In genomic region chr7:104207731-104208420, GRCh38 we compare ENCODE assay signal across 8 cellular contexts. TPM values are rescaled to one million over a fixed set of nuclear protein-coding genes. Genes with fewer than 3 reads are reported as not detected.
DNase-seq lines count a peak whose midpoint lies in the region; ATAC-seq and TF ChIP-seq lines count a peak whose summit lies in the region.

Gene ORC5 (minus strand): TSS chr7:104208013. CDS start chr7:104207904, 109 bp downstream.

- peak within 1 kb of the TSS; percentile 98 for H3K4me3 ChIP-seq in fibroblast of the aortic adventitia (ENCODE audit: low read depth, low read length)

- ATAC-seq in GM21723 (IDR thresholded peaks at IDR 0.05; ENCODE audit: unreplicated experiment), result peak; percentile 99
- peak; percentile 99 for ATAC-seq in stimulated activated naive CD8-positive, alpha-beta T cell treated with anti-CD3 and anti-CD28 coated beads, Interleukin-15, amount 100 ng/mL, for 72 hours

- peaks cover 4% of the 10 kb centered on the region for H3K9me3 Mint-ChIP-seq in activated T-helper 2 cell treated with anti-CD3 and anti-CD28 coated beads, Interferon-gamma antibody, Interleukin-2, Interleukin-4, amounts not matched to agents 10 μg/mL and 5 μg/mL and 100 μg/mL, durations not matched to agents 14 hours and 24 hours and 36 hours
- H3K9me3 Mint-ChIP-seq in nephron progenitor cell, result peaks cover 44% of the 10 kb centered on the region
- H3K9me3 Mint-ChIP-seq in stimulated activated naive CD8-positive, alpha-beta T cell treated with anti-CD3 and anti-CD28 coated beads, Interleukin-15, amount 100 ng/mL, for 72 hours, result no peaks in the 10 kb centered on the region

- peak; percentile 77 for DNase-seq in DMS79 treated with DMSO at 0.1 percent for 48 hours (lab: John Stamatoyannopoulos, UW)
- peak; percentile 23 for DNase-seq in KG1 (lab: John Stamatoyannopoulos, UW)
- peak; percentile 88 for DNase-seq in RWPE1 (ENCODE audit: low spot score)
- peak; percentile 72 for DNase-seq in activated T-helper 2 cell treated with anti-CD3 and anti-CD28 coated beads, Interferon-gamma antibody, Interleukin-2, Interleukin-4, amounts not matched to agents 10 μg/mL and 5 μg/mL and 100 μg/mL, durations not matched to agents 14 hours and 24 hours and 36 hours (ENCODE audit: low spot score)
- peak; percentile 72 for DNase-seq in fibroblast of the aortic adventitia (ENCODE audit: low read depth)
- DNase-seq in nephron progenitor cell, result peak; percentile 73
- peak; percentile 78 to 82 for DNase-seq in stimulated activated naive CD8-positive, alpha-beta T cell treated with anti-CD3 and anti-CD28 coated beads, Interleukin-15, amount 100 ng/mL, for 72 hours

- intact Hi-C loops in activated T-helper 2 cell treated with anti-CD3 and anti-CD28 coated beads, Interferon-gamma antibody, Interleukin-2, Interleukin-4, amounts not matched to agents 10 μg/mL and 5 μg/mL and 100 μg/mL, durations not matched to agents 14 hours and 24 hours and 36 hours (cut with micrococcal nuclease), result loop anchor here (5.0 kb wide), 2 partner anchors 71 to 866 kb away; partner anchors contain the start of gene DNAJC2

- peak within 1 kb of the TSS; percentile 94 for H3K4me3 Mint-ChIP-seq in activated T-helper 2 cell treated with anti-CD3 and anti-CD28 coated beads, Interferon-gamma antibody, Interleukin-2, Interleukin-4, amounts not matched to agents 10 μg/mL and 5 μg/mL and 100 μg/mL, durations not matched to agents 14 hours and 24 hours and 36 hours (ENCODE audit: low read depth)
- H3K4me3 Mint-ChIP-seq in nephron progenitor cell, result peak within 1 kb of the TSS; percentile 96
- H3K4me3 Mint-ChIP-seq in stimulated activated naive CD8-positive, alpha-beta T cell treated with anti-CD3 and anti-CD28 coated beads, Interleukin-15, amount 100 ng/mL, for 72 hours, result peak within 1 kb of the TSS; percentile 96 to 98

- H3K27ac ChIP-seq in RWPE1, result peak within 1 kb of the TSS; percentile 63

- H3K36me3 Mint-ChIP-seq in activated T-helper 2 cell treated with anti-CD3 and anti-CD28 coated beads, Interferon-gamma antibody, Interleukin-2, Interleukin-4, amounts not matched to agents 10 μg/mL and 5 μg/mL and 100 μg/mL, durations not matched to agents 14 hours and 24 hours and 36 hours (ENCODE audit: low read depth), result peaks cover 18% of the 10 kb centered on the region
- H3K36me3 Mint-ChIP-seq in nephron progenitor cell (ENCODE audit: low read depth), result peaks cover 26% of the 10 kb centered on the region

- TF ChIP-seq CTCF in RWPE1 (conservative IDR thresholded peaks at IDR 0.05; ENCODE audit: low read depth), result no peak
- TF ChIP-seq CTCF in fibroblast of the aortic adventitia (IDR thresholded peaks at IDR 0.05; ENCODE audit: insufficient read depth, low read length), result no peak
- no peak for TF ChIP-seq CTCF in nephron progenitor cell (IDR thresholded peaks at IDR 0.05)

- H3K4me1 Mint-ChIP-seq in activated T-helper 2 cell treated with anti-CD3 and anti-CD28 coated beads, Interferon-gamma antibody, Interleukin-2, Interleukin-4, amounts not matched to agents 10 μg/mL and 5 μg/mL and 100 μg/mL, durations not matched to agents 14 hours and 24 hours and 36 hours (ENCODE audit: low read depth), result peaks cover 25% of the 10 kb centered on the region
- peaks cover 27% of the 10 kb centered on the region for H3K4me1 Mint-ChIP-seq in nephron progenitor cell
- peaks cover 21% of the 10 kb centered on the region for H3K4me1 Mint-ChIP-seq in stimulated activated naive CD8-positive, alpha-beta T cell treated with anti-CD3 and anti-CD28 coated beads, Interleukin-15, amount 100 ng/mL, for 72 hours

- H3K27me3 Mint-ChIP-seq in activated T-helper 2 cell treated with anti-CD3 and anti-CD28 coated beads, Interferon-gamma antibody, Interleukin-2, Interleukin-4, amounts not matched to agents 10 μg/mL and 5 μg/mL and 100 μg/mL, durations not matched to agents 14 hours and 24 hours and 36 hours (ENCODE audit: low read depth), result peaks cover 12% of the 10 kb centered on the region
- peaks cover 11% of the 10 kb centered on the region for H3K27me3 Mint-ChIP-seq in nephron progenitor cell (ENCODE audit: low read depth, poor library complexity)
- H3K27me3 Mint-ChIP-seq in stimulated activated naive CD8-positive, alpha-beta T cell treated with anti-CD3 and anti-CD28 coated beads, Interleukin-15, amount 100 ng/mL, for 72 hours, result peaks cover 11% of the 10 kb centered on the region

- CTCF ChIA-PET in RWPE1 (lab: Yijun Ruan, JAX), result interaction anchor here (0.5 to 0.6 kb wide), 2 partner anchors 20 to 189 kb away, joined by 3 to 5 read pairs; no protein-coding TSS in a partner anchor

- POLR2A ChIA-PET in RWPE1 (lab: Yijun Ruan, JAX; ENCODE audit: low non-redundant PET), result no interaction called here

- H3K27ac Mint-ChIP-seq in activated T-helper 2 cell treated with anti-CD3 and anti-CD28 coated beads, Interferon-gamma antibody, Interleukin-2, Interleukin-4, amounts not matched to agents 10 μg/mL and 5 μg/mL and 100 μg/mL, durations not matched to agents 14 hours and 24 hours and 36 hours, result peak within 1 kb of the TSS; percentile 90
- H3K27ac Mint-ChIP-seq in nephron progenitor cell, result peak within 1 kb of the TSS; percentile 93
- peak within 1 kb of the TSS; percentile 97 to 98 for H3K27ac Mint-ChIP-seq in stimulated activated naive CD8-positive, alpha-beta T cell treated with anti-CD3 and anti-CD28 coated beads, Interleukin-15, amount 100 ng/mL, for 72 hours

RNA-seq across cellular contexts. Expression of gene ORC5, which starts in this region (rescaled TPM):
- total RNA-seq in activated T-helper 2 cell treated with anti-CD3 and anti-CD28 coated beads, Interferon-gamma antibody, Interleukin-2, Interleukin-4, amounts not matched to agents 10 μg/mL and 5 μg/mL and 100 μg/mL, durations not matched to agents 14 hours and 24 hours and 36 hours, result 25.0 and 28.3 TPM in 2 replicates
- total RNA-seq in fibroblast of the aortic adventitia (ENCODE audit: low replicate concordance), result 19.5 and 28.1 TPM in 2 replicates

Comparison
In these comparisons a context has a peak if more than half of its experiments do, and no peak if none do; other contexts are left out.
1. Peak in every context shown above with its lines: DNase-seq, ATAC-seq, H3K4me3 ChIP-seq and H3K27ac ChIP-seq.
2. DNase-seq: peak in every context shown above with its lines; median percentile 88 in RWPE1; 80 in stimulated activated naive CD8-positive, alpha-beta T cell treated with anti-CD3 and anti-CD28 coated beads, Interleukin-15, amount 100 ng/mL, for 72 hours; 77 in DMS79 treated with DMSO at 0.1 percent for 48 hours; 73 in nephron progenitor cell; 72 in activated T-helper 2 cell treated with anti-CD3 and anti-CD28 coated beads, Interferon-gamma antibody, Interleukin-2, Interleukin-4, amounts not matched to agents 10 μg/mL and 5 μg/mL and 100 μg/mL, durations not matched to agents 14 hours and 24 hours and 36 hours; 72 in fibroblast of the aortic adventitia; 23 in KG1.